Comparison of ENCODE assay signal across 7 cellular contexts in the genomic region with DNA sequence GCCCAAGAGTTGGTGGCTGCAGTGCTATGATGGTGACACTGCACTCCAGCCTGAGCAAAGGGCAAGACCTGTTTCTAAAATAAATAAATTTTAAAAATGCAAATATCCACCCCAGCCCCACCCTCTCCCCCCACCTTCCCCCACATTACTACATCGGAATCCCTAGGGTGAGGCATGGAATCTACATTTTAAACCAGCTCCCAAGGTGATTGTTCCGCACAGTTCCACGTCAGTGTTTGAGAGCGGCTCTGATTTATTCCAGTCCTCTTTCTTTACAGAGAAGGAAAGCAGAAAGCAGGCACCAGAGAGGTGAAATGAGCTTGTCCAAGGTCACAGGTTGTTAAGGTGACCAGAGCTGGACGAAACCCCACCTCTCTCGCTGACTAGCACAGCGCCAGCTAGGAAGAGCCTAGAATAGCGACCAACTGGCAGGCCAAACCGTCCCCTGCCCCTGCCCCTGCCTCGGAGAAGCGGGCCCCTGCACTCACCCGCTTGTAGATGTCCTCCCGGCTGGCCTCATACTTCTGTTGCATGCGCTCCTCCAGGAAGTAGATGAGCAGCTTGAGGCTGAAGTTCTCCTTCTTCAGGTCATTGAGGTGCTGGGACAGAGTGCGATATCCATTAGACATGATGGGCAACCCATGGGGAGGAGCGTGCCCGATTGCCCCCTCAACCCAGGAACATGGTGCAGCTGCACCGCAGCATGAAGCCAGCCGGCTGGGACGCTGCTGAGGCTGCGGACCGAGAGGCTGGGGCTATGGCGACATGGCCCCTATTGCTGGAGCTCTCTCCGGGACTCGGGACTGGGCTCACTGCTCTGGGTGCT.
DNase-seq lines count a peak whose midpoint lies in the region; ATAC-seq, FAIRE-seq and TF ChIP-seq lines count a peak whose summit lies in the region.
"Not testable (repeated sequence)": the region's sequence is repeated elsewhere in the genome, so short reads cannot be mapped to it uniquely, and the experiment has no call there.

No MANE protein-coding gene starts in this region.

- TF ChIP-seq EP300 in K562 (IDR thresholded peaks at IDR 0.05; ENCODE audit: low read length), result not testable (repeated sequence)

- FAIRE-seq in K562 (lab: Jason Lieb, UNC); pancreas (lab: Jason Lieb, UNC): not testable (repeated sequence)

- not testable (repeated sequence) for H3K9ac ChIP-seq in DND-41 (ENCODE audit: low read depth, low read length); K562 (ENCODE audit: insufficient read depth in 1 of 2, low read depth in 2 of 2, low read length in 2 of 2)

- BruUV-seq in K562 (replicated peaks; lab: Mats Ljungman, UMichigan), result not testable (repeated sequence)

- not testable (repeated sequence) for H3K79me2 ChIP-seq in DND-41 (ENCODE audit: insufficient read depth, low read length); K562 (ENCODE audit: control insufficient read depth, insufficient read depth, low read length)

- not testable (repeated sequence) for H3K4me1 ChIP-seq in DND-41 (ENCODE audit: insufficient read depth, low read length); K562 (replicated peaks in 1 of 2; ENCODE audit: control insufficient read depth in 2 of 2, insufficient read depth in 2 of 2, low read length in 2 of 2); pancreas; gastrocnemius medialis

- not testable (repeated sequence) for TF ChIP-seq POLR2A in K562 (conservative IDR thresholded peaks at IDR 0.05); gastrocnemius medialis (IDR thresholded peaks at IDR 0.05)

- intact Hi-C loops in K562 (cut with micrococcal nuclease); Right ventricle myocardium superior (cut with DNase I); left cardiac atrium (cut with DNase I); pancreas (cut with DNase I); gastrocnemius medialis (cut with DNase I; ENCODE audit: low total_unique reads): not testable (repeated sequence)

- not testable (repeated sequence) for H3K4me2 ChIP-seq in DND-41 (ENCODE audit: insufficient read depth, low read length); K562 (ENCODE audit: insufficient read depth, low read length)

- H3K36me3 ChIP-seq in DND-41 (ENCODE audit: insufficient read depth, low read length); K562 (ENCODE audit: control insufficient read depth, insufficient read depth, low read length); pancreas; gastrocnemius medialis: not testable (repeated sequence)

- CTCF ChIA-PET in K562 (lab: Yijun Ruan, JAX; ENCODE audit: low intra/inter-chr PET ratio), result not testable (repeated sequence)

- H3K9me3 ChIP-seq in DND-41 (ENCODE audit: insufficient read depth, low read length, severe bottlenecking); K562 (replicated peaks; ENCODE audit: control insufficient read depth, insufficient read depth, low read depth, low read length); pancreas; gastrocnemius medialis: not testable (repeated sequence)

- not testable (repeated sequence) for DNase-seq in DND-41; K562 (ENCODE audit: extremely low read depth in 1 of 4, low spot score in 3 of 4); Right ventricle myocardium superior; left cardiac atrium; left lobe of liver (ENCODE audit: low spot score); pancreas; gastrocnemius medialis

- H3K4me3 ChIP-seq in DND-41 (ENCODE audit: low read depth in 1 of 2, low read length in 2 of 2); K562; pancreas: not testable (repeated sequence)
- H3K4me3 ChIP-seq in gastrocnemius medialis, result peak overlapping the region in 1 of 4 donors; percentile 54

- ATAC-seq in DND-41 (ENCODE audit: insufficient read depth, low read depth), result peak; percentile 29; the same call in 1 of the 3 replicates
- peak; percentile 61 for ATAC-seq in K562
- peak; percentile 80 for ATAC-seq in Right ventricle myocardium superior (ENCODE audit: poor library complexity)
- ATAC-seq in left cardiac atrium, result peak; percentile 68
- ATAC-seq in left lobe of liver, result peak; percentile 37
- ATAC-seq in pancreas, result peak in 3 of 4 donors; percentile 41 to 51 (median 45)
- ATAC-seq in gastrocnemius medialis, result peak; percentile 37 to 52

- not testable (repeated sequence) for TF ChIP-seq RAD21 in K562 (CRISPR knock-in tag; conservative IDR thresholded peaks at IDR 0.05 in 1 of 2, IDR thresholded peaks at IDR 0.05 in 1 of 2)

- in situ Hi-C loops in K562 (cut with MboI); gastrocnemius medialis (cut with MboI; ENCODE audit: low sequenced_read_pairs in 4 of 4): not testable (repeated sequence)

- not testable (repeated sequence) for H3K9me1 ChIP-seq in K562 (ENCODE audit: control insufficient read depth, insufficient read depth, low read length)

- WGBS in K562 (ENCODE audit: insufficient coverage, low coverage, missing lambda C conversion rate), result no CpG with 5 or more reads among the region's 25 CpGs
- no CpG with 5 or more reads among the region's 25 CpGs for WGBS in pancreas, 2 donors

- not testable (repeated sequence) for H3K27me3 ChIP-seq in DND-41 (ENCODE audit: insufficient read depth, low read length, poor library complexity); K562 (ENCODE audit: control insufficient read depth in 2 of 2, insufficient read depth in 2 of 2, low read length in 2 of 2); pancreas; gastrocnemius medialis

- not testable (repeated sequence) for H3K27ac ChIP-seq in DND-41 (ENCODE audit: low read length); K562 (ENCODE audit: extremely low read depth, low read depth, low read length); pancreas
- H3K27ac ChIP-seq in gastrocnemius medialis, result peak overlapping the region in 2 of 4 donors; percentile 76 to 79

- POLR2A ChIA-PET in K562 (lab: Yijun Ruan, JAX), result not testable (repeated sequence)

- not testable (repeated sequence) for H4K20me1 ChIP-seq in DND-41 (ENCODE audit: insufficient read depth, low read length); K562 (replicated peaks; ENCODE audit: control insufficient read depth, insufficient read depth, low read length)

- not testable (repeated sequence) for H2AFZ ChIP-seq in DND-41 (ENCODE audit: low read depth, low read length); K562 (ENCODE audit: low read depth, low read length)

- not testable (repeated sequence) for TF ChIP-seq CTCF in DND-41 (IDR thresholded peaks at IDR 0.05; ENCODE audit: borderline replicate concordance, extremely low read depth, low read length, poor library complexity, severe bottlenecking); K562 (IDR thresholded peaks at IDR 0.05 in 2 of 3, conservative IDR thresholded peaks at IDR 0.05 in 1 of 3; ENCODE audit: insufficient read depth in 2 of 3, low read depth in 1 of 3, low read length in 3 of 3); pancreas (IDR thresholded peaks at IDR 0.05); gastrocnemius medialis (IDR thresholded peaks at IDR 0.05 in 4 of 5, conservative IDR thresholded peaks at IDR 0.05 in 1 of 5)

Comparison
In these comparisons a context has a peak if more than half of its experiments do, and no peak if none do; other contexts are left out.
1. ATAC-seq: peak in every context shown above with its lines; median percentile 80 in Right ventricle myocardium superior; 68 in left cardiac atrium; 61 in K562; 45 in pancreas; 44 in gastrocnemius medialis; 37 in left lobe of liver; 29 in DND-41.